ENCODE assay signal across 27 cellular contexts in genomic region chr10:15621116-15621515, GRCh38.
"Had no signal": no experiment of that assay in that cellular context is flagged by ENCODE, and none has a peak within 500 bp of the region (broad histone marks: within the 10 kb centered on the region; RNA-seq: fewer than 3 reads in every experiment).

No MANE protein-coding gene starts in this region.

- H3K36me3 ChIP-seq: esophagus muscularis mucosa, ovary, right atrium auricular region, sigmoid colon, suprapubic skin, tibial nerve, upper lobe of right lung, vagina had no signal

- H3K4me3 ChIP-seq: dorsolateral prefrontal cortex, esophagus muscularis mucosa, gastroesophageal sphincter, ovary, right atrium auricular region, sigmoid colon, skin epidermis, suprapubic skin, tibial nerve, upper lobe of right lung, vagina had no signal

- DNase-seq: cortex of kidney; dorsolateral prefrontal cortex; effector CD8-positive, alpha-beta T cell; foreskin fibroblast; immature natural killer cell; left cardiac atrium; left ventricle myocardium superior; mammary epithelial cell; natural killer cell; ovary; sigmoid colon; stimulated activated CD4-positive, alpha-beta T cell treated with anti-CD3 and anti-CD28 coated beads, Interleukin-4, amount 100 ng/mL, for 1 hour; stimulated activated CD8-positive, alpha-beta memory T cell treated with anti-CD3 and anti-CD28 coated beads, Interleukin-4, amount 100 ng/mL, for 48 hours; stimulated activated naive CD8-positive, alpha-beta T cell treated with anti-CD3 and anti-CD28 coated beads, Interleukin-15, Interleukin-2, amounts not matched to agents 100 U/mL and 50 U/mL, for 24 hours; upper lobe of right lung had no signal

- H3K27ac Mint-ChIP-seq: immature natural killer cell; natural killer cell; stimulated activated effector memory CD8-positive, alpha-beta T cell treated with anti-CD3 and anti-CD28 coated beads, Interleukin-12 subunit alpha, Interleukin-12 subunit beta, amount 100 ng/mL, for 72 hours had no signal

- H3K9me3 Mint-ChIP-seq: neural crest cell; stimulated activated effector memory CD8-positive, alpha-beta T cell treated with anti-CD3 and anti-CD28 coated beads, Interleukin-12 subunit alpha, Interleukin-12 subunit beta, amount 100 ng/mL, for 72 hours had no signal

- H3K4me1 ChIP-seq: vagina had no signal

- H3K27me3 ChIP-seq: dorsolateral prefrontal cortex, esophagus muscularis mucosa, gastroesophageal sphincter, ovary, right atrium auricular region, sigmoid colon, suprapubic skin, tibial nerve, upper lobe of right lung, vagina had no signal

- ATAC-seq: gastroesophageal sphincter; left cardiac atrium; left ventricle myocardium superior; natural killer cell; stimulated activated effector memory CD8-positive, alpha-beta T cell treated with anti-CD3 and anti-CD28 coated beads, Interleukin-12 subunit alpha, Interleukin-12 subunit beta, amount 100 ng/mL, for 72 hours; stimulated activated naive CD8-positive, alpha-beta T cell treated with anti-CD3 and anti-CD28 coated beads, Interleukin-15, Interleukin-2, amounts not matched to agents 100 U/mL and 50 U/mL, for 24 hours; upper lobe of right lung had no signal

- H3K4me1 Mint-ChIP-seq: immature natural killer cell; natural killer cell; neural crest cell; stimulated activated effector memory CD8-positive, alpha-beta T cell treated with anti-CD3 and anti-CD28 coated beads, Interleukin-12 subunit alpha, Interleukin-12 subunit beta, amount 100 ng/mL, for 72 hours had no signal

- H3K36me3 Mint-ChIP-seq: immature natural killer cell; natural killer cell; stimulated activated effector memory CD8-positive, alpha-beta T cell treated with anti-CD3 and anti-CD28 coated beads, Interleukin-12 subunit alpha, Interleukin-12 subunit beta, amount 100 ng/mL, for 72 hours had no signal

- H3K9me3 ChIP-seq: esophagus muscularis mucosa, gastroesophageal sphincter, ovary, right atrium auricular region, sigmoid colon, suprapubic skin, tibial nerve, upper lobe of right lung, vagina had no signal

- FAIRE-seq: endometrium, keratinocyte had no signal

- H3K4me3 Mint-ChIP-seq: immature natural killer cell; natural killer cell; neural crest cell; stimulated activated effector memory CD8-positive, alpha-beta T cell treated with anti-CD3 and anti-CD28 coated beads, Interleukin-12 subunit alpha, Interleukin-12 subunit beta, amount 100 ng/mL, for 72 hours had no signal

- H3K27ac ChIP-seq: epithelial cell of prostate, esophagus muscularis mucosa, ovary, right atrium auricular region, sigmoid colon, skin epidermis, suprapubic skin, upper lobe of right lung, vagina had no signal
